In the genomic region with DNA sequence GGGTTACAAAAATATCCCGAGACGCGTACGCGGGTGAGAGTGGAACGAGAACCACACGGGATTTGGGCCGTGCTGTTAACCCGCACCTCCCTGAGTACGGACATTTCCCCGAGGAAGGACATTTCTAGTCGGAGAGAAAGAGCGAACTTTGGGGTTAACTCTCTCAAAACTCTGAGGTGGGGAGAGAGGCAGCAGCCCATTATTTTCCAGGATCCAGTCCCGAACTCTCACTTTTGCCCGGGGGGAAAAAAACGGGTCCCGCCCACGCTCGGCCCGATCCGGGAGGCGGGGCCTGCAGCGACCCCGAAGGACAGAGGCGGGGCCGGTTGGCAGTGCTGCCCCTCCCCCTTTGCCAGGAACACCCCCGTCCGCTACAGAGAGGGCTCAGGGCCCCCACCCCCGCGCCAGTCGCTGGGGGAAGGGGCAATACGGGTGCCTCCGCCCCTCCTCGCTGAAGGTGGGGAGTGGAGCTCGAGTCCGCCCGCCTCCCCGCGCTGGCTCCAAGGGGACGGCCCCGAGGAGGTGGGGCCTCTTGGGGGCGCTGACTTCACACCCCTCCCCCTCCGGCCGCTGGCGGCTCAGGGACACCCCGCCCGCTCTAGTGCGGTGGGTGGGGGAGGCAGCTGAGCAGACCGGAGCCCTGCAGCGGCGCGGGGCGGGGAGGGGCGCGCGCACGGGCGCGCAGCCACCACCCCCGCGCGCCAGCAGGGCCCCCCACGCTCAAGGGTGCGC, we compare ENCODE assay signal across 8 cellular contexts. TPM values are rescaled to one million over a fixed set of nuclear protein-coding genes. Genes with fewer than 3 reads are reported as not detected.
DNase-seq lines count a peak whose midpoint lies in the region; ATAC-seq and TF ChIP-seq lines count a peak whose summit lies in the region.

No MANE protein-coding gene starts in this region.

- peaks cover 17% of the 10 kb centered on the region for H3K4me1 ChIP-seq in mucosa of descending colon (ENCODE audit: low read depth)

- DNase-seq in DMS153 (lab: John Stamatoyannopoulos, UW) (peak; percentile 93), OCI-M1 (lab: John Stamatoyannopoulos, UW) (peak; percentile 99), activated T-cell treated with anti-CD3 and anti-CD28 coated beads for 4 hours (peak; percentile 93), epithelial cell of prostate (ENCODE audit: low read depth, low spot score) (peak; percentile 75), mucosa of descending colon (peak; percentile 95 to 98 (median 98))
- peak; percentile 95 to 98 for DNase-seq in stimulated activated CD8-positive, alpha-beta memory T cell treated with anti-CD3 and anti-CD28 coated beads, Interleukin-2, amount 100 ng/mL, for 48 hours (ENCODE audit: low read depth in 2 of 2)

- peak overlapping the region; percentile 89 for H3K27ac ChIP-seq in epithelial cell of prostate

- 0 out of 2 replicates have a peak, but pooled peaks have one; percentile 2 for TF ChIP-seq RAD21 in Ishikawa (IDR thresholded peaks at IDR 0.05; ENCODE audit: low read depth)

- no peak for TF ChIP-seq CTCF in mucosa of descending colon (IDR thresholded peaks at IDR 0.05)

- peak; percentile 74 for ATAC-seq in GM21619 (IDR thresholded peaks at IDR 0.05; ENCODE audit: unreplicated experiment)
- ATAC-seq in mucosa of descending colon: peak; percentile 91

- peak overlapping the region; percentile 65 for H3K4me3 ChIP-seq in mucosa of descending colon

- no peaks in the 10 kb centered on the region for H3K36me3 ChIP-seq in mucosa of descending colon (ENCODE audit: low read depth)

- H3K9me3 ChIP-seq in mucosa of descending colon: no peaks in the 10 kb centered on the region

- peak; percentile 11; the same call in 1 of the 2 replicates for TF ChIP-seq EP300 in Ishikawa (IDR thresholded peaks at IDR 0.05; ENCODE audit: borderline replicate concordance)

- intact Hi-C loops in mucosa of descending colon (cut with DNase I, micrococcal nuclease): no loop called here

TF ChIP-seq in Ishikawa, 13 proteins besides CTCF, POLR2A, EP300 and RAD21:
- TF ChIP-seq TCF12 (IDR thresholded peaks at IDR 0.05; ENCODE audit: low read depth): peak; percentile 70; the same call in 1 of the 2 replicates
- TF ChIP-seq REST (IDR thresholded peaks at IDR 0.05; ENCODE audit: low read depth): no peak
- peak; percentile 87 for TF ChIP-seq ZBTB7A (IDR thresholded peaks at IDR 0.05; ENCODE audit: low read depth)
- peak; percentile 96 for TF ChIP-seq EGR1 (IDR thresholded peaks at IDR 0.05)
- peak; percentile 37; the same call in 1 of the 2 replicates for TF ChIP-seq FOXM1 (IDR thresholded peaks at IDR 0.05; ENCODE audit: borderline replicate concordance, low read depth)
- peak; percentile 9; the same call in 1 of the 2 replicates for TF ChIP-seq USF1 (IDR thresholded peaks at IDR 0.05)
TF ChIP-seq in Ishikawa: peak in this region for 5.

RNA-seq across cellular contexts. Expression of gene NUCKS1, which starts 0.7 kb away (rescaled TPM):
- total RNA-seq in mucosa of descending colon: 100 to 1,000 TPM in 2 of 3 donors, 10 to 100 TPM in 1; 52.7 to 140 (median 103) TPM

RNA-seq across cellular contexts. Expression of gene RAB29, which starts 26.0 kb away (rescaled TPM):
- 10 to 100 TPM in 1 of 3 donors, 1 to 10 TPM in 2; 4.7 to 27.5 (median 7.8) TPM for total RNA-seq in mucosa of descending colon

Comparison
In these comparisons a context has a peak if more than half of its experiments do, and no peak if none do; other contexts are left out.
1. Peak in every context shown above with its lines: DNase-seq, ATAC-seq, H3K4me3 ChIP-seq and H3K27ac ChIP-seq.